Comparison of ENCODE assay signal across 1 cellular context in genomic region chr11:61764606-61765260, GRCh38.
TF ChIP-seq lines count a peak whose summit lies in the region.

No MANE protein-coding gene starts in this region.

TF ChIP-seq in IMR-90, 13 proteins besides CTCF, POLR2A, EP300 and RAD21:
- TF ChIP-seq NFE2L2 (IDR thresholded peaks at IDR 0.05; ENCODE audit: low read depth, low read length) (no peak), FOS (IDR thresholded peaks at IDR 0.05; ENCODE audit: low read depth, low read length) (no peak), USF2 (IDR thresholded peaks at IDR 0.05; ENCODE audit: low read depth, low read length) (no peak), MAFK (IDR thresholded peaks at IDR 0.05; ENCODE audit: low read depth, low read length) (no peak), ELK1 (IDR thresholded peaks at IDR 0.05; ENCODE audit: borderline replicate concordance, low read depth, low read length) (no peak), BHLHE40 (IDR thresholded peaks at IDR 0.05; ENCODE audit: low read depth, low read length) (no peak), MAZ (IDR thresholded peaks at IDR 0.05; ENCODE audit: borderline replicate concordance, low read depth, low read length) (no peak), CHD1 (IDR thresholded peaks at IDR 0.05; ENCODE audit: low read depth, low read length) (no peak), SMC3 (IDR thresholded peaks at IDR 0.05; ENCODE audit: low read depth, low read length) (no peak)
TF ChIP-seq in IMR-90: peak in this region for 0.
